Comparison of ENCODE assay signal across 10 cellular contexts in genomic region chr2:112031916-112032582, GRCh38. TPM values are rescaled to one million over a fixed set of nuclear protein-coding genes. Genes with fewer than 3 reads are reported as not detected.
A peak's percentile ranks its signal among the peaks of the same experiment; 100 is the strongest.
DNase-seq lines count a peak whose midpoint lies in the region; ATAC-seq and TF ChIP-seq lines count a peak whose summit lies in the region.
"Had no signal": no experiment of that assay in that cellular context is flagged by ENCODE, and none has a peak within 500 bp of the region (broad histone marks: within the 10 kb centered on the region; RNA-seq: fewer than 3 reads in every experiment).

No MANE protein-coding gene starts in this region.

- POLR2A ChIA-PET in PC-9 (lab: Charles Lee; ENCODE audit: unreplicated experiment): no interaction called here

- TF ChIP-seq CTCF in KMS-11 (conservative IDR thresholded peaks at IDR 0.05; ENCODE audit: low read depth, low read length) (no peak), ascending aorta (IDR thresholded peaks at IDR 0.05) (no peak), thoracic aorta (IDR thresholded peaks at IDR 0.05) (no peak), PC-9 (conservative IDR thresholded peaks at IDR 0.05) (no peak)

- H3K27me3 ChIP-seq in KMS-11 (ENCODE audit: insufficient read depth, low read depth) (no peaks in the 10 kb centered on the region), ascending aorta (no peaks in the 10 kb centered on the region), layer of hippocampus (ENCODE audit: control insufficient read depth, insufficient read depth, low read length) (no peaks in the 10 kb centered on the region), thoracic aorta (replicated peaks; ENCODE audit: insufficient read depth) (no peaks in the 10 kb centered on the region), PC-9 (ENCODE audit: insufficient read depth, low read depth) (no peaks in the 10 kb centered on the region)

- H3K79me2 ChIP-seq in KMS-11 (ENCODE audit: insufficient read depth, low read depth) (no peaks in the 10 kb centered on the region), PC-9 (ENCODE audit: low read depth) (no peaks in the 10 kb centered on the region)

- no TSS peak for BruUV-seq in PC-9 (replicated peaks; lab: Mats Ljungman, UMichigan)

- peak overlapping the region; percentile 18 for H3K4me2 ChIP-seq in KMS-11
- no peak overlapping the region for H3K4me2 ChIP-seq in PC-9

- H3F3A ChIP-seq in PC-9 (ENCODE audit: insufficient read depth, low read depth): peaks cover 28% of the 10 kb centered on the region

- peaks cover 49% of the 10 kb centered on the region for H3K4me1 ChIP-seq in KMS-11 (ENCODE audit: low read depth, poor library complexity, severe bottlenecking)
- peaks cover 2 to 18% of the 10 kb centered on the region in 2 donors for H3K4me1 ChIP-seq in ascending aorta
- H3K4me1 ChIP-seq in thoracic aorta (ENCODE audit: control insufficient read depth in 1 of 2, low read depth in 2 of 2): peaks cover 34 to 47% of the 10 kb centered on the region in 2 donors
- H3K4me1 ChIP-seq in PC-9 (replicated peaks; ENCODE audit: insufficient read depth): peaks cover 39% of the 10 kb centered on the region

- H3K4me3 ChIP-seq in KMS-11 (IDR thresholded peaks at IDR 0.05; ENCODE audit: insufficient read depth, low read depth, low read length): no peak overlapping the region
- peak overlapping the region in 1 of 2 donors; percentile 13 for H3K4me3 ChIP-seq in ascending aorta
- H3K4me3 ChIP-seq in thoracic aorta: peak overlapping the region; percentile 38
- H3K4me3 ChIP-seq in PC-9: no peak overlapping the region

- peak overlapping the region; percentile 77 for H3K27ac ChIP-seq in KMS-11
- H3K27ac ChIP-seq in ascending aorta: peak overlapping the region; percentile 43 to 62
- peak overlapping the region; percentile 27 for H3K27ac ChIP-seq in layer of hippocampus (ENCODE audit: low read depth, low read length)
- peak overlapping the region; percentile 15 to 57 for H3K27ac ChIP-seq in thoracic aorta
- no peak overlapping the region for H3K27ac ChIP-seq in PC-9

- H2AFZ ChIP-seq in KMS-11 (ENCODE audit: low read depth) (peak overlapping the region; percentile 33; the same call in 1 of the 2 replicates), PC-9 (no peak overlapping the region)

- no peaks in the 10 kb centered on the region for H3K9me2 ChIP-seq in PC-9 (ENCODE audit: insufficient read depth)

- DNase-seq in ascending aorta (ENCODE audit: low spot score in 2 of 2) (no peak), thoracic aorta (ENCODE audit: low spot score) (no peak), SW480 (ENCODE audit: low spot score) (no peak), glomerular visceral epithelial cell (ENCODE audit: extremely low spot score) (no peak), PC-9 (no peak)
- DNase-seq: activated T-cell treated with anti-CD3 and anti-CD28 coated beads for 4 hours; stimulated activated naive B cell treated with anti-CD40 and anti-IgM and Interleukin-4, amounts not matched to agents 10 μg/mL and 1 μg/mL and 100 μg/mL, for 72 hours had no signal

- intact Hi-C loops in ascending aorta (cut with DNase I) (loop anchor here (5.0 kb wide), 1 partner anchor 135 kb away; the partner anchor contains the start of gene MERTK), PC-9 (cut with micrococcal nuclease; ENCODE audit: unreplicated experiment) (loop anchor here (5.0 kb wide), 1 partner anchor 55 kb away; no protein-coding TSS in a partner anchor)

- ATAC-seq in thoracic aorta (ENCODE audit: insufficient number of reproducible peaks, low FRiP score, low read depth): no peak
- ATAC-seq in GM18519 (IDR thresholded peaks at IDR 0.05; ENCODE audit: low FRiP score, unreplicated experiment): no peak
- ATAC-seq: stimulated activated naive B cell treated with anti-CD40 and anti-IgM and Interleukin-4, amounts not matched to agents 10 μg/mL and 1 μg/mL and 100 μg/mL, for 72 hours had no signal

- CTCF ChIA-PET in PC-9 (lab: Charles Lee): no interaction called here

- no peaks in the 10 kb centered on the region for H3K9me3 ChIP-seq in ascending aorta
- no peaks in the 10 kb centered on the region for H3K9me3 ChIP-seq in thoracic aorta
- H3K9me3 ChIP-seq in PC-9 (ENCODE audit: insufficient read depth, low read depth): no peaks in the 10 kb centered on the region

- H3K36me3 ChIP-seq in KMS-11 (ENCODE audit: insufficient read depth): no peaks in the 10 kb centered on the region
- no peaks in the 10 kb centered on the region for H3K36me3 ChIP-seq in ascending aorta
- H3K36me3 ChIP-seq in thoracic aorta: no peaks in the 10 kb centered on the region
- H3K36me3 ChIP-seq in PC-9 (ENCODE audit: low read depth): no peaks in the 10 kb centered on the region

- H3K9ac ChIP-seq in KMS-11: peak overlapping the region; percentile 31; the same call in 1 of the 2 replicates

- H4K20me1 ChIP-seq in KMS-11 (ENCODE audit: insufficient read depth): no peaks in the 10 kb centered on the region
- no peaks in the 10 kb centered on the region for H4K20me1 ChIP-seq in PC-9 (ENCODE audit: insufficient read depth)

RNA-seq across cellular contexts. Expression of gene TMEM87B, which starts 23.0 kb away (rescaled TPM):
- total RNA-seq in ascending aorta: 11.7 TPM
- 10 to 100 TPM; 26.1 to 35.3 TPM for total RNA-seq in thoracic aorta
- total RNA-seq in PC-9 (2021): 20.1 and 24.4 TPM in 2 replicates
